Comparison of ENCODE assay signal across 1 cellular context in the genomic region with DNA sequence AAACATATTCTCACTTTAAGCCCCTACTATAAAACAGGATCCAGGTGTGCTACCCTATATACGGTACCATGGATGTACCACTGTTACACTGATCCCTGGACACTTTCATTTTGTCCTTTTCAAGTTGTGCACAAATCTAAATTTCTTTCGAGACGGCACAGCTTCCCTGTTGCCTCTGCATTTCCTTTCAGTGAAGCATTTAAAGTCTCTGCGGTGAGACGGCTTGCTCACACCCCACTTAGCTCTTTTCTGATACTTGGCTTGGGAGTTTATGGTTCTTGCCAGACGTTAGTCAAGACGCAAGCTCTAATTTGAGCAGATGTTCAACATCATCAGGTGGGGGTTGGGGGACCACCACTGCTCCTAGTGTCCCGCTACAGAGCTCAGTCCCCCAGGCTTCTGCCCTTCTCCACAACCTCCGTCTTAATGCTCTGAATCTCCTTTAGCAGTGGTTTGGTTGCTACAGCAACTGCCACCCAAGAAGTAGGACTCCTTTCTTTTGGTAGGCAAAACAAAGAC.
A peak's percentile ranks its signal among the peaks of the same experiment; 100 is the strongest.
TF ChIP-seq lines count a peak whose summit lies in the region.

No MANE protein-coding gene starts in this region.

TF ChIP-seq in K562, 482 proteins besides CTCF, POLR2A, EP300 and RAD21:
- TF ChIP-seq ZNF79 (CRISPR knock-in tag; IDR thresholded peaks at IDR 0.05; ENCODE audit: low read depth) (no peak), HMG20B (CRISPR knock-in tag; IDR thresholded peaks at IDR 0.05) (no peak), HNRNPH1 (optimal IDR thresholded peaks at IDR 0.05; ENCODE audit: low read depth, low read length) (no peak), RFX1 (IDR thresholded peaks at IDR 0.05) (peak; percentile 11; the same call in 1 of the 2 replicates)
- TF ChIP-seq, protein P1, sequence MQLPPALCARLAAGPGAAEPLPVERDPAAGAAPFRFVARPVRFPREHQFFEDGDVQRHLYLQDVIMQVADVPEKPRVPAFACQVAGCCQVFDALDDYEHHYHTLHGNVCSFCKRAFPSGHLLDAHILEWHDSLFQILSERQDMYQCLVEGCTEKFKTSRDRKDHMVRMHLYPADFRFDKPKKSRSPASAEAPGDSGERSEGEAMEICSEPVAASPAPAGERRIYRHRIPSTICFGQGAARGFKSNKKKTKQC (CRISPR knock-in tag; IDR thresholded peaks at IDR 0.05): no peak
